2 cellular contexts compared by ENCODE assay signal in genomic region chr16:8967437-8967821, GRCh38.
TF ChIP-seq lines count a peak whose summit lies in the region.

No MANE protein-coding gene starts in this region.

TF ChIP-seq in A549, 52 proteins besides CTCF, POLR2A, EP300 and RAD21 (continued from another document):
- TF ChIP-seq ATOH8 (CRISPR knock-in tag; IDR thresholded peaks at IDR 0.05; ENCODE audit: low read depth): no peak
- no peak for TF ChIP-seq MAZ (IDR thresholded peaks at IDR 0.05; ENCODE audit: borderline replicate concordance, low read depth, low read length)
- no peak for TF ChIP-seq ZSCAN20 (CRISPR knock-in tag; IDR thresholded peaks at IDR 0.05)
- TF ChIP-seq NFE2L2 (conservative IDR thresholded peaks at IDR 0.05; ENCODE audit: low read length): peak; percentile 58
- peak; percentile 47 for TF ChIP-seq MAFK (IDR thresholded peaks at IDR 0.05; ENCODE audit: partially characterized antibody)

TF ChIP-seq in IMR-90, 13 proteins besides CTCF, POLR2A, EP300 and RAD21 (continued from another document):
- TF ChIP-seq ELK1 (IDR thresholded peaks at IDR 0.05; ENCODE audit: borderline replicate concordance, low read depth, low read length): no peak
- TF ChIP-seq USF2 (IDR thresholded peaks at IDR 0.05; ENCODE audit: low read depth, low read length): no peak
- peak; percentile 57 for TF ChIP-seq NFE2L2 (IDR thresholded peaks at IDR 0.05; ENCODE audit: low read depth, low read length)
